ENCODE assay signal across 8 cellular contexts in the genomic region with DNA sequence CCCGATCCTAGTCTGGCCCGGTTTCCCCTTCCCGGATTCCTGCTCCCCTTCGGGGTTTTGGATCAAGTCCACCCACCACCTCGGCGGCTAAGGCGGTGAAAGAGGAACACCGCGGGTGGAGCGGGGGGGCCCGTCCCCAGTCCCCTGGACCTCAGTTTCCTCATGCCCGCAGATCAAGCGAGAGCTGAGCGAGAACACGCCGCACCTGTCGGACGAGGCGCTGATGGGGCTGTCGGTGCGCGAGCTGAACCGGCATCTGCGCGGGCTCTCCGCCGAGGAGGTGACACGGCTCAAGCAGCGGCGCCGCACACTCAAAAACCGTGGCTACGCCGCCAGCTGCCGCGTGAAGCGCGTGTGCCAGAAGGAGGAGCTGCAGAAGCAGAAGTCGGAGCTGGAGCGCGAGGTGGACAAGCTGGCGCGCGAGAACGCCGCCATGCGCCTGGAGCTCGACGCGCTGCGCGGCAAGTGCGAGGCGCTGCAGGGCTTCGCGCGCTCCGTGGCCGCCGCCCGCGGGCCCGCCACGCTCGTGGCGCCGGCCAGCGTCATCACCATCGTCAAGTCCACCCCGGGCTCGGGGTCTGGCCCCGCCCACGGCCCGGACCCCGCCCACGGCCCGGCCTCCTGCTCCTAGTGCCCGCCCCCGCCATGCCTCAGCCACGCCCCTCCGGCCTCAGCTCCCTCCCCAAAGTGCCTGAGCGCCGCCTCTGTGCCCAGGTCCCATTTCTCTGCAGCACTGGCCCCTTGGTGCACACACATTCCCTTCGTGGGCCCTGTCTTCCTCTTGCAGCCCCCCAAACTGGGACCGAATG. TPM values are rescaled to one million over a fixed set of nuclear protein-coding genes. Genes with fewer than 3 reads are reported as not detected.
DNase-seq lines count a peak whose midpoint lies in the region; ATAC-seq and TF ChIP-seq lines count a peak whose summit lies in the region.

No MANE protein-coding gene starts in this region.

- H3K36me3 ChIP-seq in OCI-LY7 (ENCODE audit: insufficient read depth, low read length), result no peaks in the 10 kb centered on the region

- no peaks in the 10 kb centered on the region for H3K9me2 ChIP-seq in OCI-LY7 (ENCODE audit: insufficient read depth, low read length)

- no peak for TF ChIP-seq CTCF in GM13976 (IDR thresholded peaks at IDR 0.05; ENCODE audit: borderline replicate concordance, control extremely low read depth, extremely low read depth, insufficient read depth, missing control alignments)
- TF ChIP-seq CTCF in OCI-LY7 (conservative IDR thresholded peaks at IDR 0.05; ENCODE audit: low read length), result peak; percentile 41; the same call in 1 of the 2 replicates

- intact Hi-C loops in OCI-LY7 (cut with micrococcal nuclease; ENCODE audit: unreplicated experiment) (no loop called here), left ventricle myocardium superior (cut with micrococcal nuclease) (no loop called here)

- H3K79me2 ChIP-seq in OCI-LY7 (ENCODE audit: insufficient read depth, low read depth, low read length), result no peaks in the 10 kb centered on the region

- BruUV-seq in OCI-LY7 (replicated peaks; lab: Mats Ljungman, UMichigan), result no TSS peak

- in situ Hi-C loops in GM13976 (cut with MboI; ENCODE audit: low sequenced_read_pairs, unreplicated experiment), result no loop called here

- ATAC-seq in left ventricle myocardium superior (peak; percentile 57), GM21528 (IDR thresholded peaks at IDR 0.05; ENCODE audit: low FRiP score, unreplicated experiment) (no peak), GM21390 (IDR thresholded peaks at IDR 0.05; ENCODE audit: unreplicated experiment) (no peak)

- POLR2A ChIA-PET in OCI-LY7 (lab: Charles Lee), result interaction anchor here (0.6 to 1.1 kb wide), 2 partner anchors 9 to 56 kb away, joined by 3 to 6 read pairs; no protein-coding TSS in a partner anchor

- H3K9me3 ChIP-seq in OCI-LY7 (ENCODE audit: low read length), result no peaks in the 10 kb centered on the region

- peak overlapping the region; percentile 7; the same call in 1 of the 2 replicates for H2AFZ ChIP-seq in OCI-LY7 (ENCODE audit: low read length)

- no peaks in the 10 kb centered on the region for H4K20me1 ChIP-seq in OCI-LY7 (ENCODE audit: insufficient read depth, low read length)

- CTCF ChIA-PET in OCI-LY7 (lab: Charles Lee; ENCODE audit: unreplicated experiment), result interaction anchor here (0.5 to 1.0 kb wide), 5 partner anchors 11 to 482 kb away, joined by 3 to 6 read pairs (median 3); no protein-coding TSS in a partner anchor

- no peak overlapping the region for H3K27ac ChIP-seq in OCI-LY7 (ENCODE audit: low read depth, low read length, poor library complexity, severe bottlenecking)

- H3K4me3 ChIP-seq in OCI-LY7 (ENCODE audit: low read depth, low read length, poor library complexity, severe bottlenecking), result peak overlapping the region; percentile 61
- peak overlapping the region; percentile 9 for H3K4me3 ChIP-seq in skeletal muscle cell (ENCODE audit: low read depth, low read length)

- peaks cover 22% of the 10 kb centered on the region for H3K4me1 ChIP-seq in OCI-LY7 (ENCODE audit: insufficient read depth, low read length, poor library complexity, severe bottlenecking)

- peak; percentile 88 for DNase-seq in GM13976 (ENCODE audit: low spot score)
- DNase-seq in OCI-LY7 (ENCODE audit: low spot score), result peak; percentile 84
- peak; percentile 63 for DNase-seq in activated naive CD4-positive, alpha-beta T cell treated with anti-CD3 and anti-CD28 coated beads, Interleukin-2, amount 50 U/mL, for 16 hours
- DNase-seq in left ventricle myocardium superior, result peak; percentile 77
- no peak for DNase-seq in skeletal muscle cell (ENCODE audit: low read depth)
- no peak for DNase-seq in NCI-H226

- H3K4me2 ChIP-seq in OCI-LY7 (ENCODE audit: low read length), result peak overlapping the region; percentile 63

RNA-seq across cellular contexts. Expression of a gene that starts 12.7 kb away (rescaled TPM):
- 3.8 and 5.7 TPM in 2 replicates for total RNA-seq in OCI-LY7 (2014; rRNA removed; shearing (Covaris generic))
- total RNA-seq in OCI-LY7 (2022) (3.4 and 5.3 TPM in 2 replicates), left ventricle myocardium superior (5.3 TPM)

RNA-seq across cellular contexts. Expression of a gene that starts 32.8 kb away (rescaled TPM):
- total RNA-seq in OCI-LY7 (2014; rRNA removed; shearing (Covaris generic)), result 23.3 and 33.9 TPM in 2 replicates
- total RNA-seq in OCI-LY7 (2022) (83.9 and 106 TPM in 2 replicates), left ventricle myocardium superior (17.0 TPM)

RNA-seq across cellular contexts. Expression of a gene that starts 58.4 kb away (rescaled TPM):
- 11.1 and 19.1 TPM in 2 replicates for total RNA-seq in OCI-LY7 (2014; rRNA removed; shearing (Covaris generic))
- total RNA-seq in OCI-LY7 (2022) (37.8 and 50.2 TPM in 2 replicates), left ventricle myocardium superior (42.8 TPM)

Comparison
In these comparisons a context has a peak if more than half of its experiments do, and no peak if none do; other contexts are left out.
1. DNase-seq: peak in GM13976 (single experiment), OCI-LY7 (single experiment), activated naive CD4-positive, alpha-beta T cell treated with anti-CD3 and anti-CD28 coated beads, Interleukin-2, amount 50 U/mL, for 16 hours (single experiment) and left ventricle myocardium superior (single experiment); none in skeletal muscle cell (single experiment) and NCI-H226 (single experiment).